ENCODE assay signal across 2 cellular contexts in genomic region chr6:119262612-119263011, GRCh38.
TF ChIP-seq lines count a peak whose summit lies in the region.

No MANE protein-coding gene starts in this region.

TF ChIP-seq in HepG2, 621 proteins besides CTCF, POLR2A, EP300 and RAD21:
- TF ChIP-seq ZNF501 (CRISPR knock-in tag; IDR thresholded peaks at IDR 0.05), result no peak
- TF ChIP-seq RBM22 (optimal IDR thresholded peaks at IDR 0.05; ENCODE audit: low read length), result peak; percentile 91
- TF ChIP-seq RCOR2 (CRISPR knock-in tag; IDR thresholded peaks at IDR 0.05), result peak; percentile 43; the same call in 1 of the 2 replicates
- no peak for TF ChIP-seq ZNF749 (CRISPR knock-in tag; IDR thresholded peaks at IDR 0.05; ENCODE audit: borderline replicate concordance)
- TF ChIP-seq POLR2AphosphoS2 (IDR thresholded peaks at IDR 0.05; ENCODE audit: low read depth, low read length), result no peak
- no peak for TF ChIP-seq ZNF431 (CRISPR knock-in tag; IDR thresholded peaks at IDR 0.05; ENCODE audit: borderline replicate concordance, low read depth)
- TF ChIP-seq ZNF251 (CRISPR knock-in tag; IDR thresholded peaks at IDR 0.05), result no peak
- TF ChIP-seq ZNF280D (CRISPR knock-in tag; IDR thresholded peaks at IDR 0.05), result 0 out of 2 replicates have a peak, but pooled peaks have one; percentile 56
- 0 out of 2 replicates have a peak, but pooled peaks have one; percentile 30 for TF ChIP-seq POLR2G (IDR thresholded peaks at IDR 0.05; ENCODE audit: low read depth, low read length)
- TF ChIP-seq ZMYM3 (CRISPR knock-in tag; IDR thresholded peaks at IDR 0.05), result 0 out of 2 replicates have a peak, but pooled peaks have one; percentile 24
- no peak for TF ChIP-seq ZNF644 (CRISPR knock-in tag; IDR thresholded peaks at IDR 0.05; ENCODE audit: low read depth)

TF ChIP-seq in K562, 482 proteins besides CTCF, POLR2A, EP300 and RAD21:
- TF ChIP-seq ZNF512 (tag; IDR thresholded peaks at IDR 0.05), result no peak
- no peak for TF ChIP-seq POU5F1 (IDR thresholded peaks at IDR 0.05; ENCODE audit: borderline replicate concordance, low read depth, low read length, partially characterized antibody)
- no peak for TF ChIP-seq PRDM10 (IDR thresholded peaks at IDR 0.05; ENCODE audit: partially characterized antibody)
- TF ChIP-seq CGGBP1 (CRISPR knock-in tag; IDR thresholded peaks at IDR 0.05), result no peak
- no peak for TF ChIP-seq NCOA4 (IDR thresholded peaks at IDR 0.05; ENCODE audit: partially characterized antibody)
- TF ChIP-seq ATF2 (CRISPR knock-in tag; IDR thresholded peaks at IDR 0.05), result no peak
- no peak for TF ChIP-seq ZNF707 (CRISPR knock-in tag; conservative IDR thresholded peaks at IDR 0.05)
- TF ChIP-seq SRSF3 (IDR thresholded peaks at IDR 0.05; ENCODE audit: insufficient read depth, low read length), result no peak
- peak; percentile 62 for TF ChIP-seq RBM25 (IDR thresholded peaks at IDR 0.05; ENCODE audit: low read depth, low read length, severe bottlenecking)
- no peak for TF ChIP-seq ZSCAN29 (IDR thresholded peaks at IDR 0.05)
- no peak for TF ChIP-seq PHTF2 (CRISPR knock-in tag; IDR thresholded peaks at IDR 0.05)
- TF ChIP-seq ZNF12 (CRISPR knock-in tag; IDR thresholded peaks at IDR 0.05), result no peak
- TF ChIP-seq DNMT1 (IDR thresholded peaks at IDR 0.05), result no peak
- TF ChIP-seq ZBTB2 (IDR thresholded peaks at IDR 0.05), result no peak
- TF ChIP-seq ZNF146 (CRISPR knock-in tag; IDR thresholded peaks at IDR 0.05; ENCODE audit: unreplicated experiment), result peak; percentile 94
- peak; percentile 36 to 61; a peak in 3 of 4 replicates for TF ChIP-seq KDM1A (IDR thresholded peaks at IDR 0.05)
- TF ChIP-seq ETV6 (IDR thresholded peaks at IDR 0.05; ENCODE audit: borderline replicate concordance in 1 of 2, low read depth in 2 of 2, low read length in 1 of 2), result no peak
- TF ChIP-seq ETV6 (CRISPR knock-in tag; IDR thresholded peaks at IDR 0.05; ENCODE audit: borderline replicate concordance), result no peak
- TF ChIP-seq DDX20 (tag; IDR thresholded peaks at IDR 0.05; ENCODE audit: low read depth), result no peak
- TF ChIP-seq ZNF354B (CRISPR knock-in tag; IDR thresholded peaks at IDR 0.05), result no peak
- TF ChIP-seq BCOR (IDR thresholded peaks at IDR 0.05), result peak; percentile 64
- TF ChIP-seq CHAMP1 (IDR thresholded peaks at IDR 0.05), result 0 out of 2 replicates have a peak, but pooled peaks have one; percentile 41
- TF ChIP-seq SMARCA5 (IDR thresholded peaks at IDR 0.05), result 0 out of 2 replicates have a peak, but pooled peaks have one; percentile 27
